Comparison of ENCODE assay signal across 10 cellular contexts in genomic region chr18:75970212-75970611, GRCh38.
"Had no signal": no experiment of that assay in that cellular context is flagged by ENCODE, and none has a peak within 500 bp of the region (broad histone marks: within the 10 kb centered on the region; RNA-seq: fewer than 3 reads in every experiment).

No MANE protein-coding gene starts in this region.

- DNase-seq: IMR-90, Karpas-422, KBM-7, KG1 had no signal

- H3K4me1 Mint-ChIP-seq: IgD-negative memory B cell had no signal

- FAIRE-seq: HepG2, HTR-8/SVneo, K562 had no signal

- H3K4me3 ChIP-seq: K562 had no signal

- H3K36me3 Mint-ChIP-seq: IgD-negative memory B cell had no signal

- ATAC-seq: HepG2, K562 had no signal

- H3K27me3 Mint-ChIP-seq: IgD-negative memory B cell had no signal

- H3K4me2 ChIP-seq: KMS-11 had no signal

- H3K4me3 Mint-ChIP-seq: IgD-negative memory B cell had no signal

- H3K27ac ChIP-seq: HL-60, KMS-11 had no signal
